Comparison of ENCODE assay signal across 10 cellular contexts in genomic region chr18:2627821-2628276, GRCh38. TPM values are rescaled to one million over a fixed set of nuclear protein-coding genes. Genes with fewer than 3 reads are reported as not detected.
A peak's percentile ranks its signal among the peaks of the same experiment; 100 is the strongest.
DNase-seq lines count a peak whose midpoint lies in the region; ATAC-seq, FAIRE-seq and TF ChIP-seq lines count a peak whose summit lies in the region.
"Had no signal": no experiment of that assay in that cellular context is flagged by ENCODE, and none has a peak within 500 bp of the region (broad histone marks: within the 10 kb centered on the region; RNA-seq: fewer than 3 reads in every experiment).

No MANE protein-coding gene starts in this region.

- intact Hi-C loops in mucosa of descending colon (cut with DNase I, micrococcal nuclease), result no loop called here

- ATAC-seq in GM19025 (IDR thresholded peaks at IDR 0.05; ENCODE audit: low read depth, unreplicated experiment), result peak; percentile 95
- ATAC-seq in HG03175 (IDR thresholded peaks at IDR 0.05; ENCODE audit: unreplicated experiment), result peak; percentile 92
- ATAC-seq in mucosa of descending colon, result peak; percentile 86
- ATAC-seq in upper lobe of left lung (ENCODE audit: low FRiP score in 2 of 2), result no peak

- H3K9me3 Mint-ChIP-seq in activated CD4-positive, alpha-beta memory T cell treated with anti-CD3 and anti-CD28 coated beads, Interleukin-2, amount 10 ng/mL, durations not matched to agents 7 days and 5 days, result peaks cover 20% of the 10 kb centered on the region

- H3K27me3 Mint-ChIP-seq in activated CD4-positive, alpha-beta memory T cell treated with anti-CD3 and anti-CD28 coated beads, Interleukin-2, amount 10 ng/mL, durations not matched to agents 7 days and 5 days, result no peaks in the 10 kb centered on the region

- TF ChIP-seq EP300 in upper lobe of left lung (IDR thresholded peaks at IDR 0.05), result peak in 1 of 4 donors; percentile 8

- peak overlapping the region; percentile 58 for H3K27ac Mint-ChIP-seq in activated CD4-positive, alpha-beta memory T cell treated with anti-CD3 and anti-CD28 coated beads, Interleukin-2, amount 10 ng/mL, durations not matched to agents 7 days and 5 days

- peak; percentile 28 for DNase-seq in activated CD4-positive, alpha-beta memory T cell treated with anti-CD3 and anti-CD28 coated beads, Interleukin-2, amount 10 ng/mL, durations not matched to agents 7 days and 5 days
- no peak for DNase-seq in mucosa of descending colon
- DNase-seq in hepatic stellate cell (ENCODE audit: low spot score), result no peak
- no peak for DNase-seq in upper lobe of left lung
- DNase-seq in NCI-H226, result no peak
- no peak for DNase-seq in H54 (ENCODE audit: insufficient read length, low spot score)
- DNase-seq: anterior cingulate cortex had no signal

- POLR2A ChIA-PET in activated CD4-positive, alpha-beta memory T cell treated with anti-CD3 and anti-CD28 coated beads, Interleukin-2, amount 10 ng/mL, durations not matched to agents 7 days and 5 days (lab: Charles Lee), result interaction anchor here (1.0 to 4.7 kb wide), 7 partner anchors 9 to 57 kb away, joined by 3 to 47 read pairs (median 3); partner anchors contain the start of gene SMCHD1

- no peaks in the 10 kb centered on the region for H3K36me3 ChIP-seq in mucosa of descending colon (ENCODE audit: low read depth)
- no peaks in the 10 kb centered on the region for H3K36me3 ChIP-seq in upper lobe of left lung
- H3K36me3 ChIP-seq: SJSA1 had no signal

- H3K4me3 ChIP-seq in mucosa of descending colon (no peak overlapping the region), upper lobe of left lung (no peak overlapping the region)
- H3K4me3 ChIP-seq: SJSA1 had no signal

- TF ChIP-seq CTCF in mucosa of descending colon (IDR thresholded peaks at IDR 0.05) (no peak), upper lobe of left lung (IDR thresholded peaks at IDR 0.05) (no peak)

- CTCF ChIA-PET in activated CD4-positive, alpha-beta memory T cell treated with anti-CD3 and anti-CD28 coated beads, Interleukin-2, amount 10 ng/mL, durations not matched to agents 7 days and 5 days (lab: Charles Lee), result interaction anchor here (1.0 to 1.1 kb wide), 4 partner anchors 8 to 56 kb away, joined by 3 to 4 read pairs (median 3); no protein-coding TSS in a partner anchor

- H3K4me1 Mint-ChIP-seq in activated CD4-positive, alpha-beta memory T cell treated with anti-CD3 and anti-CD28 coated beads, Interleukin-2, amount 10 ng/mL, durations not matched to agents 7 days and 5 days, result peaks cover 29% of the 10 kb centered on the region

- FAIRE-seq in H54 (lab: Jason Lieb, UNC), result no peak

- H3K9me3 ChIP-seq in mucosa of descending colon (no peaks in the 10 kb centered on the region), upper lobe of left lung (no peaks in the 10 kb centered on the region)
- H3K9me3 ChIP-seq: SJSA1 had no signal

- no peaks in the 10 kb centered on the region for H3K4me1 ChIP-seq in mucosa of descending colon (ENCODE audit: low read depth)
- no peaks in the 10 kb centered on the region for H3K4me1 ChIP-seq in upper lobe of left lung
- H3K4me1 ChIP-seq: SJSA1 had no signal

- H3K36me3 Mint-ChIP-seq in activated CD4-positive, alpha-beta memory T cell treated with anti-CD3 and anti-CD28 coated beads, Interleukin-2, amount 10 ng/mL, durations not matched to agents 7 days and 5 days (ENCODE audit: low read depth), result peaks cover 23% of the 10 kb centered on the region

- no peak overlapping the region for H3K27ac ChIP-seq in upper lobe of left lung
- H3K27ac ChIP-seq: SJSA1 had no signal

- TF ChIP-seq POLR2A in upper lobe of left lung (IDR thresholded peaks at IDR 0.05) (no peak), H54 (IDR thresholded peaks at IDR 0.05; ENCODE audit: low read depth, low read length) (no peak)

- H3K27me3 ChIP-seq in upper lobe of left lung, result no peaks in the 10 kb centered on the region
- H3K27me3 ChIP-seq: SJSA1 had no signal

- H3K4me3 Mint-ChIP-seq in activated CD4-positive, alpha-beta memory T cell treated with anti-CD3 and anti-CD28 coated beads, Interleukin-2, amount 10 ng/mL, durations not matched to agents 7 days and 5 days, result no peak overlapping the region

- 88 to 90% methylated on average over 1 of the region's 1 CpG for WGBS in upper lobe of left lung, 2 donors

RNA-seq across cellular contexts. Expression of gene SMCHD1, which starts 27.7 kb away (rescaled TPM):
- 100 to 1,000 TPM; 162 TPM for total RNA-seq in activated CD4-positive, alpha-beta memory T cell treated with anti-CD3 and anti-CD28 coated beads, Interleukin-2, amount 10 ng/mL, durations not matched to agents 7 days and 5 days
- total RNA-seq in mucosa of descending colon (10 to 100 TPM; 66.4 to 94.3 (median 83.4) TPM), upper lobe of left lung (100 to 1,000 TPM in 2 of 6 donors, 10 to 100 TPM in 4; 39.2 to 157 (median 58.9) TPM)

RNA-seq across cellular contexts. Expression of gene NDC80, which starts 56.5 kb away (rescaled TPM):
- 10 to 100 TPM; 78.0 to 78.9 TPM for total RNA-seq in activated CD4-positive, alpha-beta memory T cell treated with anti-CD3 and anti-CD28 coated beads, Interleukin-2, amount 10 ng/mL, durations not matched to agents 7 days and 5 days
- total RNA-seq in mucosa of descending colon, result 10 to 100 TPM in 1 of 3 donors, 1 to 10 TPM in 2; 1.5 to 11.6 (median 3.1) TPM
- total RNA-seq in upper lobe of left lung, result 1 to 10 TPM in 5 of 6 donors, under 1 TPM in 1; 0.89 to 1.8 (median 1.4) TPM

RNA-seq across cellular contexts. Expression of gene METTL4, which starts 56.5 kb away (rescaled TPM):
- 10 to 100 TPM; 22.1 to 23.7 TPM for total RNA-seq in activated CD4-positive, alpha-beta memory T cell treated with anti-CD3 and anti-CD28 coated beads, Interleukin-2, amount 10 ng/mL, durations not matched to agents 7 days and 5 days
- total RNA-seq in mucosa of descending colon, result 10 to 100 TPM in 2 of 3 donors, 1 to 10 TPM in 1; 7.6 to 13.6 (median 10.6) TPM
- 10 to 100 TPM in 1 of 6 donors, 1 to 10 TPM in 5; 2.7 to 11.2 (median 4.8) TPM for total RNA-seq in upper lobe of left lung

Comparison
In these comparisons a context has a peak if more than half of its experiments do, and no peak if none do; other contexts are left out.
1. ATAC-seq: peak in GM19025 (single experiment), HG03175 (single experiment) and mucosa of descending colon (single experiment); none in upper lobe of left lung (0 of 2).
2. RNA of gene NDC80, which starts 56.5 kb away (total RNA-seq): 78.0 to 78.9 TPM in activated CD4-positive, alpha-beta memory T cell treated with anti-CD3 and anti-CD28 coated beads, Interleukin-2, amount 10 ng/mL, durations not matched to agents 7 days and 5 days; 1.5 to 11.6 TPM in mucosa of descending colon and 0.89 to 1.8 TPM in upper lobe of left lung; every median in the first group is over 4 times any median in the second.